ENCODE assay signal across 29 cellular contexts in the genomic region with DNA sequence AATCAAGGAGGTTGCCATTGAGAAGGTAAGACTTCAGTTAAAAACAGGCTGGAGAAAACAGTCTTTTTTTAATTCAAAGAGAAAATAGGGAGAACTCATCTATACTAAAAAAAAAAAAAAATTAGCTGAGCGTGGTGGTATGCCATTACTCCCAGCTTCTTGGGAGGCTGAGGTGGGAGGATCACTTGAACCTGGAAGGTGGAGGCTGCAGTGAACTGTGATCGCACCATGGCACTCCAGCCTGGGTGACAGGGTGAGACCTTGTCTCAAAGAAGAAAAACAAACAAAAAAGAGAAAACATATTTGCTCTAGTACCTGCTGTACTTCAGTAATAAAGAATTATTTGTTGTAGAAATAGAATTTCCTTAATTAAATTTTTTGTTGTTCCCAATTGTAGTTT.
"Had no signal": no experiment of that assay in that cellular context is flagged by ENCODE, and none has a peak within 500 bp of the region (broad histone marks: within the 10 kb centered on the region; RNA-seq: fewer than 3 reads in every experiment).

No MANE protein-coding gene starts in this region.

- DNase-seq: stimulated activated CD4-positive, alpha-beta T cell treated with anti-CD3 and anti-CD28 coated beads, Interleukin-2, amount 100 ng/mL, for 48 hours; stimulated activated CD4-positive, alpha-beta T cell treated with anti-CD3 and anti-CD28 coated beads, Interleukin-4, amount 100 ng/mL, for 1 hour; stimulated activated CD4-positive, alpha-beta T cell treated with anti-CD3 and anti-CD28 coated beads, Interleukin-4, amount 100 ng/mL, for 24 hours; stimulated activated CD4-positive, alpha-beta T cell treated with anti-CD3 and anti-CD28 coated beads, Interleukin-4, amount 100 ng/mL, for 4 hours; stimulated activated CD8-positive, alpha-beta memory T cell treated with anti-CD3 and anti-CD28 coated beads, Interleukin-4, amount 100 ng/mL, for 48 hours; stimulated activated naive B cell treated with anti-CD40 and anti-IgM and Interleukin-4, amounts not matched to agents 10 μg/mL and 1 μg/mL and 100 μg/mL, for 72 hours; stimulated activated naive CD4-positive, alpha-beta T cell; stimulated activated naive CD4-positive, alpha-beta T cell treated with Interleukin-2 at 50 U/mL for 16 hours; stimulated activated naive CD8-positive, alpha-beta T cell treated with anti-CD3 and anti-CD28 coated beads, Interleukin-15, amount 100 ng/mL, for 72 hours; stimulated activated naive CD8-positive, alpha-beta T cell treated with anti-CD3 and anti-CD28 coated beads, Interleukin-15, Interleukin-2, amounts not matched to agents 100 U/mL and 50 U/mL, for 24 hours; stomach; substantia nigra; testis; thyroid gland; tibial artery; transverse colon; trophoblast cell; upper lobe of left lung; upper lobe of right lung; uterus had no signal

- H3K9me3 Mint-ChIP-seq: stimulated activated effector memory CD8-positive, alpha-beta T cell treated with anti-CD3 and anti-CD28 coated beads, Interleukin-12 subunit alpha, Interleukin-12 subunit beta, amount 100 ng/mL, for 72 hours had no signal

- H3K9me3 ChIP-seq: suprapubic skin, testis, thyroid gland, transverse colon, upper lobe of left lung, upper lobe of right lung, uterus, vagina had no signal

- H3K36me3 ChIP-seq: stomach, suprapubic skin, thoracic aorta, thyroid gland, tibial artery, tibial nerve, transverse colon, upper lobe of left lung, upper lobe of right lung, uterus, vagina had no signal

- H3K36me3 Mint-ChIP-seq: stimulated activated effector memory CD8-positive, alpha-beta T cell treated with anti-CD3 and anti-CD28 coated beads, Interleukin-12 subunit alpha, Interleukin-12 subunit beta, amount 100 ng/mL, for 72 hours; type B pancreatic cell had no signal

- H3K4me3 ChIP-seq: stomach, suprapubic skin, testis, thoracic aorta, thyroid gland, tibial artery, tibial nerve, transverse colon, upper lobe of left lung, upper lobe of right lung, uterus, vagina had no signal

- H3K4me1 ChIP-seq: stomach, suprapubic skin, testis, thyroid gland, tibial artery, tibial nerve, transverse colon, upper lobe of left lung, upper lobe of right lung, uterus, vagina had no signal

- H3K27me3 ChIP-seq: suprapubic skin, testis, thyroid gland, tibial artery, tibial nerve, transverse colon, upper lobe of left lung, upper lobe of right lung, uterus, vagina had no signal

- FAIRE-seq: urothelium cell line had no signal

- H3K27ac ChIP-seq: stomach, suprapubic skin, testis, thoracic aorta, thyroid gland, tibial artery, tibial nerve, transverse colon, upper lobe of left lung, upper lobe of right lung, uterus, vagina had no signal

- H3K4me3 Mint-ChIP-seq: stimulated activated effector memory CD8-positive, alpha-beta T cell treated with anti-CD3 and anti-CD28 coated beads, Interleukin-12 subunit alpha, Interleukin-12 subunit beta, amount 100 ng/mL, for 72 hours; stimulated activated memory B cell treated with anti-CD40 and anti-IgM and Interleukin-4, amounts not matched to agents 10 μg/mL and 1 μg/mL and 100 μg/mL, for 72 hours; stimulated activated naive B cell treated with anti-CD40 and anti-IgM and Interleukin-4, amounts not matched to agents 10 μg/mL and 1 μg/mL and 100 μg/mL, for 72 hours; stimulated activated naive CD8-positive, alpha-beta T cell treated with anti-CD3 and anti-CD28 coated beads, Interleukin-15, amount 100 ng/mL, for 72 hours; stimulated activated naive CD8-positive, alpha-beta T cell treated with anti-CD3 and anti-CD28 coated beads, Interleukin-15, Interleukin-2, amounts not matched to agents 100 ng/mL and 50 ng/mL, for 24 hours; type B pancreatic cell had no signal

- H3K4me1 Mint-ChIP-seq: stimulated activated memory B cell treated with anti-CD40 and anti-IgM and Interleukin-4, amounts not matched to agents 10 μg/mL and 1 μg/mL and 100 μg/mL, for 72 hours; stimulated activated naive B cell treated with anti-CD40 and anti-IgM and Interleukin-4, amounts not matched to agents 10 μg/mL and 1 μg/mL and 100 μg/mL, for 72 hours; stimulated activated naive CD8-positive, alpha-beta T cell treated with anti-CD3 and anti-CD28 coated beads, Interleukin-15, amount 100 ng/mL, for 72 hours had no signal

- H3K27ac Mint-ChIP-seq: stimulated activated effector memory CD8-positive, alpha-beta T cell treated with anti-CD3 and anti-CD28 coated beads, Interleukin-12 subunit alpha, Interleukin-12 subunit beta, amount 100 ng/mL, for 72 hours; stimulated activated memory B cell treated with anti-CD40 and anti-IgM and Interleukin-4, amounts not matched to agents 10 μg/mL and 1 μg/mL and 100 μg/mL, for 72 hours; stimulated activated naive B cell treated with anti-CD40 and anti-IgM and Interleukin-4, amounts not matched to agents 10 μg/mL and 1 μg/mL and 100 μg/mL, for 72 hours; stimulated activated naive CD8-positive, alpha-beta T cell treated with anti-CD3 and anti-CD28 coated beads, Interleukin-15, amount 100 ng/mL, for 72 hours; stimulated activated naive CD8-positive, alpha-beta T cell treated with anti-CD3 and anti-CD28 coated beads, Interleukin-15, Interleukin-2, amounts not matched to agents 100 ng/mL and 50 ng/mL, for 24 hours; type B pancreatic cell had no signal

- ATAC-seq: stimulated activated effector memory CD8-positive, alpha-beta T cell treated with anti-CD3 and anti-CD28 coated beads, Interleukin-12 subunit alpha, Interleukin-12 subunit beta, amount 100 ng/mL, for 72 hours; stimulated activated memory B cell treated with anti-CD40 and anti-IgM and Interleukin-4, amounts not matched to agents 10 μg/mL and 1 μg/mL and 100 μg/mL, for 72 hours; stimulated activated naive B cell treated with anti-CD40 and anti-IgM and Interleukin-4, amounts not matched to agents 10 μg/mL and 1 μg/mL and 100 μg/mL, for 72 hours; stimulated activated naive CD8-positive, alpha-beta T cell treated with anti-CD3 and anti-CD28 coated beads, Interleukin-15, amount 100 ng/mL, for 72 hours; stimulated activated naive CD8-positive, alpha-beta T cell treated with anti-CD3 and anti-CD28 coated beads, Interleukin-15, Interleukin-2, amounts not matched to agents 100 U/mL and 50 U/mL, for 24 hours; upper lobe of right lung had no signal

- H3K27me3 Mint-ChIP-seq: stimulated activated memory B cell treated with anti-CD40 and anti-IgM and Interleukin-4, amounts not matched to agents 10 μg/mL and 1 μg/mL and 100 μg/mL, for 72 hours had no signal
